In the genomic region with DNA sequence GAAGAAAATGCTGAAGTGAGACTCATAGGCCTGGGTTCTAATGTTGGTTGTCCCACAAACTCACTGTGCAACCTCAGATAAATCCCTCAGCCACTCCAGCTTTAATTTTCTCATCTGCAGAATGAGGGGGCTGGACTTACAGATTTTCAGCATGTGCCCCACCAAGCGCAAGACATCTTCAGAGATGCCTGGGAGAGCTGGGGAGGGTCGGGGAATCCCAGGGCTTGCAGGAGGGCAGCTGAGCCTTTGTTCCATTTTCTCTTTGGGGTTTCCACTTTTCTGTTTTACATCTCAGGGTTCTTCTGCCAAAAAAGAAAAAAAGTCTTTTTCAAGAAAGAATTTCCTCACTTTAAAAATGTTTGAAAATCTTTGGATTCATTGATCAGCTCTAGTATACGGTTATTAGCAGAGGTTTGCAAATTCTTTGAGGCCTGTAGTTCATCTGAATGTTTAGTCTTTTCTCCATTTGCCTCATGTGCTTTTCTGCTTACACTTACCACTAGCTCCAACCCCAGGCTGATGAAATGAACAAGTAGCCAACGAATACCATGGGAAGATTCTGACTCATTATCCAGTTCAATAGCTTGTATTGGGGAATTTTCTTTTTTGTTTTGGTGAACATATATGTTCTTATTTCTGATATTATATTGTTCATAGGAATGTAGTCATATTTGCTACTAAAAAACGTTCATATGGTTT, we compare ENCODE assay signal across 17 cellular contexts. TPM values are rescaled to one million over a fixed set of nuclear protein-coding genes. Genes with fewer than 3 reads are reported as not detected.
DNase-seq lines count a peak whose midpoint lies in the region; ATAC-seq and TF ChIP-seq lines count a peak whose summit lies in the region.
"Had no signal": no experiment of that assay in that cellular context is flagged by ENCODE, and none has a peak within 500 bp of the region (broad histone marks: within the 10 kb centered on the region; RNA-seq: fewer than 3 reads in every experiment).

No MANE protein-coding gene starts in this region.

- CTCF ChIA-PET in activated CD4-positive, alpha-beta memory T cell treated with anti-CD3 and anti-CD28 coated beads, Interleukin-2, amount 10 ng/mL, durations not matched to agents 7 days and 5 days (lab: Charles Lee) = interaction anchor here (1.0 kb wide), 1 partner anchor 18 kb away, joined by 3 read pairs; no protein-coding TSS in a partner anchor

- no peak overlapping the region for H3K27ac Mint-ChIP-seq in activated CD4-positive, alpha-beta memory T cell treated with anti-CD3 and anti-CD28 coated beads, Interleukin-2, amount 10 ng/mL, durations not matched to agents 7 days and 5 days
- no peak overlapping the region for H3K27ac Mint-ChIP-seq in osteocyte (ENCODE audit: unreplicated experiment)
- H3K27ac Mint-ChIP-seq: activated naive CD8-positive, alpha-beta T cell treated with anti-CD3 and anti-CD28 coated beads, Interleukin-2, amount 10 ng/mL, durations not matched to agents 7 days and 5 days had no signal

- DNase-seq in GM10266 (ENCODE audit: extremely low spot score) = peak; percentile 59
- peak; percentile 49 for DNase-seq in OCI-M1 (lab: John Stamatoyannopoulos, UW)
- peak; percentile 52 for DNase-seq in iris pigment epithelial cell (ENCODE audit: low read depth)
- DNase-seq in inferior parietal cortex (ENCODE audit: extremely low spot score) = no peak
- no peak for DNase-seq in activated CD4-positive, alpha-beta memory T cell treated with anti-CD3 and anti-CD28 coated beads, Interleukin-2, amount 10 ng/mL, durations not matched to agents 7 days and 5 days
- DNase-seq in SKM-1 (lab: John Stamatoyannopoulos, UW; ENCODE audit: unreplicated experiment) = no peak
- DNase-seq in osteocyte (ENCODE audit: extremely low spot score, unreplicated experiment) = no peak
- DNase-seq: activated CD8-positive, alpha-beta memory T cell treated with anti-CD3 and anti-CD28 coated beads, Interleukin-2, amount 50 U/mL, for 48 hours; activated naive CD8-positive, alpha-beta T cell treated with anti-CD3 and anti-CD28 coated beads, Interleukin-2, amount 10 ng/mL, durations not matched to agents 7 days and 5 days; DMS79 treated with DMSO at 0.1 percent for 48 hours; foreskin melanocyte; islet precursor cell; NCI-H1105; NCI-H510A; stimulated activated CD4-positive, alpha-beta T cell treated with anti-CD3 and anti-CD28 coated beads, Interleukin-2, amount 100 ng/mL, for 24 hours; stimulated activated naive CD4-positive, alpha-beta T cell treated with Interleukin-2 at 50 U/mL for 16 hours had no signal

- H3K4me1 Mint-ChIP-seq in activated CD4-positive, alpha-beta memory T cell treated with anti-CD3 and anti-CD28 coated beads, Interleukin-2, amount 10 ng/mL, durations not matched to agents 7 days and 5 days = no peaks in the 10 kb centered on the region
- peaks cover 5% of the 10 kb centered on the region for H3K4me1 Mint-ChIP-seq in osteocyte (ENCODE audit: unreplicated experiment)

- no peaks in the 10 kb centered on the region for H3K9me3 Mint-ChIP-seq in activated CD4-positive, alpha-beta memory T cell treated with anti-CD3 and anti-CD28 coated beads, Interleukin-2, amount 10 ng/mL, durations not matched to agents 7 days and 5 days
- no peaks in the 10 kb centered on the region for H3K9me3 Mint-ChIP-seq in osteocyte (ENCODE audit: unreplicated experiment)
- H3K9me3 Mint-ChIP-seq: activated naive CD8-positive, alpha-beta T cell treated with anti-CD3 and anti-CD28 coated beads, Interleukin-2, amount 10 ng/mL, durations not matched to agents 7 days and 5 days had no signal

- no peaks in the 10 kb centered on the region for H3K36me3 Mint-ChIP-seq in activated CD4-positive, alpha-beta memory T cell treated with anti-CD3 and anti-CD28 coated beads, Interleukin-2, amount 10 ng/mL, durations not matched to agents 7 days and 5 days (ENCODE audit: low read depth)
- H3K36me3 Mint-ChIP-seq in osteocyte (ENCODE audit: unreplicated experiment) = peaks cover 6% of the 10 kb centered on the region
- H3K36me3 Mint-ChIP-seq: activated naive CD8-positive, alpha-beta T cell treated with anti-CD3 and anti-CD28 coated beads, Interleukin-2, amount 10 ng/mL, durations not matched to agents 7 days and 5 days had no signal

- no peak overlapping the region for H3K4me3 Mint-ChIP-seq in activated CD4-positive, alpha-beta memory T cell treated with anti-CD3 and anti-CD28 coated beads, Interleukin-2, amount 10 ng/mL, durations not matched to agents 7 days and 5 days
- H3K4me3 Mint-ChIP-seq in osteocyte (ENCODE audit: unreplicated experiment) = no peak overlapping the region
- H3K4me3 Mint-ChIP-seq: activated naive CD8-positive, alpha-beta T cell treated with anti-CD3 and anti-CD28 coated beads, Interleukin-2, amount 10 ng/mL, durations not matched to agents 7 days and 5 days had no signal

- ATAC-seq in GM21723 (IDR thresholded peaks at IDR 0.05; ENCODE audit: unreplicated experiment) = peak; percentile 58

- no peaks in the 10 kb centered on the region for H3K27me3 Mint-ChIP-seq in activated CD4-positive, alpha-beta memory T cell treated with anti-CD3 and anti-CD28 coated beads, Interleukin-2, amount 10 ng/mL, durations not matched to agents 7 days and 5 days
- H3K27me3 Mint-ChIP-seq in osteocyte (ENCODE audit: unreplicated experiment) = no peaks in the 10 kb centered on the region
- H3K27me3 Mint-ChIP-seq: activated naive CD8-positive, alpha-beta T cell treated with anti-CD3 and anti-CD28 coated beads, Interleukin-2, amount 10 ng/mL, durations not matched to agents 7 days and 5 days had no signal

- POLR2A ChIA-PET in activated CD4-positive, alpha-beta memory T cell treated with anti-CD3 and anti-CD28 coated beads, Interleukin-2, amount 10 ng/mL, durations not matched to agents 7 days and 5 days (lab: Charles Lee) = interaction anchor here (2.4 kb wide), 1 partner anchor 12 kb away, joined by 7 read pairs; no protein-coding TSS in a partner anchor

- TF ChIP-seq CTCF in GM10266 (IDR thresholded peaks at IDR 0.05; ENCODE audit: control insufficient read depth, insufficient read depth, low read depth, missing control alignments) (no peak), osteocyte (IDR thresholded peaks at IDR 0.05) (no peak)

RNA-seq across cellular contexts. Expression of gene CHD9, which starts 56.4 kb away (rescaled TPM):
- 10 to 100 TPM; 21.6 to 23.8 TPM for total RNA-seq in activated CD4-positive, alpha-beta memory T cell treated with anti-CD3 and anti-CD28 coated beads, Interleukin-2, amount 10 ng/mL, durations not matched to agents 7 days and 5 days
- total RNA-seq in osteocyte = 98.9 and 99.0 TPM in 2 replicates

RNA-seq across cellular contexts. Expression of gene CHD9NB, which starts 58.5 kb away (rescaled TPM):
- under 1 TPM; 0.28 to 0.33 TPM for total RNA-seq in activated CD4-positive, alpha-beta memory T cell treated with anti-CD3 and anti-CD28 coated beads, Interleukin-2, amount 10 ng/mL, durations not matched to agents 7 days and 5 days
- 3.4 and 4.8 TPM in 2 replicates for total RNA-seq in osteocyte

Comparison
In these comparisons a context has a peak if more than half of its experiments do, and no peak if none do; other contexts are left out.
1. DNase-seq: peak in GM10266 (single experiment), OCI-M1 (single experiment) and iris pigment epithelial cell (single experiment); none in inferior parietal cortex (single experiment), activated CD4-positive, alpha-beta memory T cell treated with anti-CD3 and anti-CD28 coated beads, Interleukin-2, amount 10 ng/mL, durations not matched to agents 7 days and 5 days (single experiment), SKM-1 (single experiment) and osteocyte (single experiment).